28 cellular contexts compared by ENCODE assay signal in genomic region chr7:79412915-79413314, GRCh38.
"Had no signal": no experiment of that assay in that cellular context is flagged by ENCODE, and none has a peak within 500 bp of the region (broad histone marks: within the 10 kb centered on the region; RNA-seq: fewer than 3 reads in every experiment).

No MANE protein-coding gene starts in this region.

- H3K27ac ChIP-seq: adrenal gland, ascending aorta, breast epithelium, cardiac muscle cell, colonic mucosa, foreskin keratinocyte, gastrocnemius medialis, heart right ventricle, WERI-Rb-1 had no signal

- ATAC-seq: activated CD4-positive, CD25-positive, alpha-beta regulatory T cell treated with anti-CD3 and anti-CD28 coated beads, Interleukin-2, amount 50 U/mL, for 24 hours; activated CD8-positive, alpha-beta T cell treated with anti-CD3 and anti-CD28 coated beads for 36 hours; activated naive CD8-positive, alpha-beta T cell treated with anti-CD3 and anti-CD28 coated beads, Interleukin-2, amount 50 U/mL, for 24 hours; activated T-cell treated with anti-CD3 and anti-CD28 coated beads, Interleukin-2, amount 50 U/mL, for 4 hours; esophagus mucosa; foreskin keratinocyte; gastrocnemius medialis; heart right ventricle; T-helper 17 cell had no signal

- DNase-seq: activated B cell treated with CpG ODN at 0.5 μM for 24 hours; activated CD4-positive, alpha-beta T cell treated with anti-CD3 and anti-CD28 coated beads for 48 hours; activated CD4-positive, alpha-beta T cell treated with anti-CD3 and anti-CD28 coated beads, Interleukin-2, amount 50 U/mL, for 1 hour; activated CD4-positive, alpha-beta T cell treated with anti-CD3 and anti-CD28 coated beads, Interleukin-2, amount 50 U/mL, for 48 hours; activated CD8-positive, alpha-beta memory T cell treated with anti-CD3 and anti-CD28 coated beads for 24 hours; activated CD8-positive, alpha-beta T cell treated with anti-CD3 and anti-CD28 coated beads for 36 hours; activated effector memory CD4-positive, alpha-beta T cell treated with anti-CD3 and anti-CD28 coated beads, Interleukin-2, amount 50 U/mL, for 16 hours; activated naive CD4-positive, alpha-beta T cell treated with anti-CD3 and anti-CD28 coated beads for 36 hours; activated naive CD8-positive, alpha-beta T cell treated with anti-CD3 and anti-CD28 coated beads for 36 hours; activated naive CD8-positive, alpha-beta T cell treated with anti-CD3 and anti-CD28 coated beads, Interleukin-2, amount 50 U/mL, for 24 hours; activated T-cell treated with anti-CD3 and anti-CD28 coated beads, Interleukin-2, amount 50 U/mL, for 4 hours; adrenal gland; amygdala; colonic mucosa; effector memory CD4-positive, alpha-beta T cell; endodermal cell; foreskin keratinocyte; gastrocnemius medialis; heart right ventricle; T-helper 1 cell; T-helper 17 cell; T1000; WERI-Rb-1 had no signal
